1 cellular context compared by ENCODE assay signal in the genomic region with DNA sequence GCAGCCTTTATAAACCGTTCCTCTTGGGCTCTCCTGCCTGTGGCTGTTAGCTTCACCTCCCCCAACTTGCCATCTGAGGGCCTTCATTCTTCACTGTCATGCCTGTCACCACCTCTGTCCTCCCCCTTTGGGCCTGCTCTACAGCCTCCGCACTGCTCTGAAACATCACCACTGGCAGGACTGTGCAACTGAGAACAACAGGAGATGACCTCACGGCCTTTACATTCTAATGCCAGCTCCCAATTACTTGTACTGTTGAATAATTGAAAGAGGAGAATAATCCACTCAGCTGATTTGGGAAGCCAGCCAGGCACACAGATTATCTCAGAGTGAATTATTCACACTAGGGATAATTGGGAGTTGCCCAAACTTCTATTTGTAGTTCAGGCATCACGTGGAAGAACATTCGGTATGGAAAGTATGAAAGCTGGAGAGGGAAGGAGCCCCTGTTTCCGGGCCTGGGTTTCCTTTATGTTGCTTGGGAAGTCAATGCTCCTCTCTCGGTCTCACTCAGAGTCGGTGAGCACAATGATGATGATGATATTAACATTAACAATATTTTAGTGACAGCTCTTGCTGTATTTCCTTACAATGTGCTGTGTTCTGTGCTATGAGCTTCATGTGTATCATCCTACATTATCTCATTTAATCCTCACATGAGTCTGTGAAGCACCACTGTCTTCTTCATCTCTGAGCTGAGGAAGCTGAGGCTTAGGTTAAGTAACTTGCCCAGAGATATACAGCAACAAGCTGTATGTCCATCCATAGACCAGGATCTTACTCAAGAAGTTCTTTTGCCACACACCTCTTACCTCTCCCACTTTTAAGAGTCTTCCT.
TF ChIP-seq lines count a peak whose summit lies in the region.

No MANE protein-coding gene starts in this region.

TF ChIP-seq in K562, 482 proteins besides CTCF, POLR2A, EP300 and RAD21 (continued from another document and continues in another):
- TF ChIP-seq, protein P1, sequence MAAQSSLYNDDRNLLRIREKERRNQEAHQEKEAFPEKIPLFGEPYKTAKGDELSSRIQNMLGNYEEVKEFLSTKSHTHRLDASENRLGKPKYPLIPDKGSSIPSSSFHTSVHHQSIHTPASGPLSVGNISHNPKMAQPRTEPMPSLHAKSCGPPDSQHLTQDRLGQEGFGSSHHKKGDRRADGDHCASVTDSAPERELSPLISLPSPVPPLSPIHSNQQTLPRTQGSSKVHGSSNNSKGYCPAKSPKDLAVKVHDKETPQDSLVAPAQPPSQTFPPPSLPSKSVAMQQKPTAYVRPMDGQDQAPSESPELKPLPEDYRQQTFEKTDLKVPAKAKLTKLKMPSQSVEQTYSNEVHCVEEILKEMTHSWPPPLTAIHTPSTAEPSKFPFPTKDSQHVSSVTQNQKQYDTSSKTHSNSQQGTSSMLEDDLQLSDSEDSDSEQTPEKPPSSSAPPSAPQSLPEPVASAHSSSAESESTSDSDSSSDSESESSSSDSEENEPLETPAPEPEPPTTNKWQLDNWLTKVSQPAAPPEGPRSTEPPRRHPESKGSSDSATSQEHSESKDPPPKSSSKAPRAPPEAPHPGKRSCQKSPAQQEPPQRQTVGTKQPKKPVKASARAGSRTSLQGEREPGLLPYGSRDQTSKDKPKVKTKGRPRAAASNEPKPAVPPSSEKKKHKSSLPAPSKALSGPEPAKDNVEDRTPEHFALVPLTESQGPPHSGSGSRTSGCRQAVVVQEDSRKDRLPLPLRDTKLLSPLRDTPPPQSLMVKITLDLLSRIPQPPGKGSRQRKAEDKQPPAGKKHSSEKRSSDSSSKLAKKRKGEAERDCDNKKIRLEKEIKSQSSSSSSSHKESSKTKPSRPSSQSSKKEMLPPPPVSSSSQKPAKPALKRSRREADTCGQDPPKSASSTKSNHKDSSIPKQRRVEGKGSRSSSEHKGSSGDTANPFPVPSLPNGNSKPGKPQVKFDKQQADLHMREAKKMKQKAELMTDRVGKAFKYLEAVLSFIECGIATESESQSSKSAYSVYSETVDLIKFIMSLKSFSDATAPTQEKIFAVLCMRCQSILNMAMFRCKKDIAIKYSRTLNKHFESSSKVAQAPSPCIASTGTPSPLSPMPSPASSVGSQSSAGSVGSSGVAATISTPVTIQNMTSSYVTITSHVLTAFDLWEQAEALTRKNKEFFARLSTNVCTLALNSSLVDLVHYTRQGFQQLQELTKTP (IDR thresholded peaks at IDR 0.05; ENCODE audit: low read depth in 1 of 2, partially characterized antibody in 2 of 2), result no peak
- TF ChIP-seq CBX5 (IDR thresholded peaks at IDR 0.05; ENCODE audit: borderline replicate concordance, low read depth) (0 out of 2 replicates have a peak, but pooled peaks have one; percentile 49), MAZ (CRISPR knock-in tag; conservative IDR thresholded peaks at IDR 0.05 in 1 of 2, IDR thresholded peaks at IDR 0.05 in 1 of 2) (peak in 1 of 2 experiments; percentile 61; a peak in 3 of 4 replicates), ZNF41 (CRISPR knock-in tag; conservative IDR thresholded peaks at IDR 0.05) (no peak), GABPB2 (CRISPR knock-in tag; conservative IDR thresholded peaks at IDR 0.05) (no peak), SMARCE1 (IDR thresholded peaks at IDR 0.05) (no peak), TAF15 (IDR thresholded peaks at IDR 0.05; ENCODE audit: low read depth, low read length) (no peak), POLR2AphosphoS5 (IDR thresholded peaks at IDR 0.05; ENCODE audit: control insufficient read depth, insufficient read depth, low read depth, low read length) (no peak), ZBTB8A (IDR thresholded peaks at IDR 0.05; ENCODE audit: partially characterized antibody) (no peak), ZNF79 (CRISPR knock-in tag; IDR thresholded peaks at IDR 0.05; ENCODE audit: low read depth) (no peak), ZNF445 (CRISPR knock-in tag; IDR thresholded peaks at IDR 0.05; ENCODE audit: low read depth) (no peak), CEBPG (CRISPR knock-in tag; IDR thresholded peaks at IDR 0.05) (no peak), CEBPG (tag; conservative IDR thresholded peaks at IDR 0.05 in 1 of 2, IDR thresholded peaks at IDR 0.05 in 1 of 2) (no peak), SRSF1 (IDR thresholded peaks at IDR 0.05; ENCODE audit: low read depth, low read length) (no peak)
- TF ChIP-seq, protein P2, sequence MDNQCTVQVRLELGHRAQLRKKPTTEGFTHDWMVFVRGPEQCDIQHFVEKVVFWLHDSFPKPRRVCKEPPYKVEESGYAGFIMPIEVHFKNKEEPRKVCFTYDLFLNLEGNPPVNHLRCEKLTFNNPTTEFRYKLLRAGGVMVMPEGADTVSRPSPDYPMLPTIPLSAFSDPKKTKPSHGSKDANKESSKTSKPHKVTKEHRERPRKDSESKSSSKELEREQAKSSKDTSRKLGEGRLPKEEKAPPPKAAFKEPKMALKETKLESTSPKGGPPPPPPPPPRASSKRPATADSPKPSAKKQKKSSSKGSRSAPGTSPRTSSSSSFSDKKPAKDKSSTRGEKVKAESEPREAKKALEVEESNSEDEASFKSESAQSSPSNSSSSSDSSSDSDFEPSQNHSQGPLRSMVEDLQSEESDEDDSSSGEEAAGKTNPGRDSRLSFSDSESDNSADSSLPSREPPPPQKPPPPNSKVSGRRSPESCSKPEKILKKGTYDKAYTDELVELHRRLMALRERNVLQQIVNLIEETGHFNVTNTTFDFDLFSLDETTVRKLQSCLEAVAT (IDR thresholded peaks at IDR 0.05), result no peak
- TF ChIP-seq, protein P3, sequence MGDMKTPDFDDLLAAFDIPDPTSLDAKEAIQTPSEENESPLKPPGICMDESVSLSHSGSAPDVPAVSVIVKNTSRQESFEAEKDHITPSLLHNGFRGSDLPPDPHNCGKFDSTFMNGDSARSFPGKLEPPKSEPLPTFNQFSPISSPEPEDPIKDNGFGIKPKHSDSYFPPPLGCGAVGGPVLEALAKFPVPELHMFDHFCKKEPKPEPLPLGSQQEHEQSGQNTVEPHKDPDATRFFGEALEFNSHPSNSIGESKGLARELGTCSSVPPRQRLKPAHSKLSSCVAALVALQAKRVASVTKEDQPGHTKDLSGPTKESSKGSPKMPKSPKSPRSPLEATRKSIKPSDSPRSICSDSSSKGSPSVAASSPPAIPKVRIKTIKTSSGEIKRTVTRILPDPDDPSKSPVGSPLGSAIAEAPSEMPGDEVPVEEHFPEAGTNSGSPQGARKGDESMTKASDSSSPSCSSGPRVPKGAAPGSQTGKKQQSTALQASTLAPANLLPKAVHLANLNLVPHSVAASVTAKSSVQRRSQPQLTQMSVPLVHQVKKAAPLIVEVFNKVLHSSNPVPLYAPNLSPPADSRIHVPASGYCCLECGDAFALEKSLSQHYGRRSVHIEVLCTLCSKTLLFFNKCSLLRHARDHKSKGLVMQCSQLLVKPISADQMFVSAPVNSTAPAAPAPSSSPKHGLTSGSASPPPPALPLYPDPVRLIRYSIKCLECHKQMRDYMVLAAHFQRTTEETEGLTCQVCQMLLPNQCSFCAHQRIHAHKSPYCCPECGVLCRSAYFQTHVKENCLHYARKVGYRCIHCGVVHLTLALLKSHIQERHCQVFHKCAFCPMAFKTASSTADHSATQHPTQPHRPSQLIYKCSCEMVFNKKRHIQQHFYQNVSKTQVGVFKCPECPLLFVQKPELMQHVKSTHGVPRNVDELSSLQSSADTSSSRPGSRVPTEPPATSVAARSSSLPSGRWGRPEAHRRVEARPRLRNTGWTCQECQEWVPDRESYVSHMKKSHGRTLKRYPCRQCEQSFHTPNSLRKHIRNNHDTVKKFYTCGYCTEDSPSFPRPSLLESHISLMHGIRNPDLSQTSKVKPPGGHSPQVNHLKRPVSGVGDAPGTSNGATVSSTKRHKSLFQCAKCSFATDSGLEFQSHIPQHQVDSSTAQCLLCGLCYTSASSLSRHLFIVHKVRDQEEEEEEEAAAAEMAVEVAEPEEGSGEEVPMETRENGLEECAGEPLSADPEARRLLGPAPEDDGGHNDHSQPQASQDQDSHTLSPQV (IDR thresholded peaks at IDR 0.05), result peak; percentile 29; the same call in 1 of the 2 replicates
- TF ChIP-seq, protein P4, sequence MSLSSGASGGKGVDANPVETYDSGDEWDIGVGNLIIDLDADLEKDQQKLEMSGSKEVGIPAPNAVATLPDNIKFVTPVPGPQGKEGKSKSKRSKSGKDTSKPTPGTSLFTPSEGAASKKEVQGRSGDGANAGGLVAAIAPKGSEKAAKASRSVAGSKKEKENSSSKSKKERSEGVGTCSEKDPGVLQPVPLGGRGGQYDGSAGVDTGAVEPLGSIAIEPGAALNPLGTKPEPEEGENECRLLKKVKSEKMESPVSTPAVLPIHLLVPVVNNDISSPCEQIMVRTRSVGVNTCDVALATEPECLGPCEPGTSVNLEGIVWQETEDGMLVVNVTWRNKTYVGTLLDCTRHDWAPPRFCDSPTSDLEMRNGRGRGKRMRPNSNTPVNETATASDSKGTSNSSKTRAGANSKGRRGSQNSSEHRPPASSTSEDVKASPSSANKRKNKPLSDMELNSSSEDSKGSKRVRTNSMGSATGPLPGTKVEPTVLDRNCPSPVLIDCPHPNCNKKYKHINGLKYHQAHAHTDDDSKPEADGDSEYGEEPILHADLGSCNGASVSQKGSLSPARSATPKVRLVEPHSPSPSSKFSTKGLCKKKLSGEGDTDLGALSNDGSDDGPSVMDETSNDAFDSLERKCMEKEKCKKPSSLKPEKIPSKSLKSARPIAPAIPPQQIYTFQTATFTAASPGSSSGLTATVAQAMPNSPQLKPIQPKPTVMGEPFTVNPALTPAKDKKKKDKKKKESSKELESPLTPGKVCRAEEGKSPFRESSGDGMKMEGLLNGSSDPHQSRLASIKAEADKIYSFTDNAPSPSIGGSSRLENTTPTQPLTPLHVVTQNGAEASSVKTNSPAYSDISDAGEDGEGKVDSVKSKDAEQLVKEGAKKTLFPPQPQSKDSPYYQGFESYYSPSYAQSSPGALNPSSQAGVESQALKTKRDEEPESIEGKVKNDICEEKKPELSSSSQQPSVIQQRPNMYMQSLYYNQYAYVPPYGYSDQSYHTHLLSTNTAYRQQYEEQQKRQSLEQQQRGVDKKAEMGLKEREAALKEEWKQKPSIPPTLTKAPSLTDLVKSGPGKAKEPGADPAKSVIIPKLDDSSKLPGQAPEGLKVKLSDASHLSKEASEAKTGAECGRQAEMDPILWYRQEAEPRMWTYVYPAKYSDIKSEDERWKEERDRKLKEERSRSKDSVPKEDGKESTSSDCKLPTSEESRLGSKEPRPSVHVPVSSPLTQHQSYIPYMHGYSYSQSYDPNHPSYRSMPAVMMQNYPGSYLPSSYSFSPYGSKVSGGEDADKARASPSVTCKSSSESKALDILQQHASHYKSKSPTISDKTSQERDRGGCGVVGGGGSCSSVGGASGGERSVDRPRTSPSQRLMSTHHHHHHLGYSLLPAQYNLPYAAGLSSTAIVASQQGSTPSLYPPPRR (CRISPR knock-in tag; IDR thresholded peaks at IDR 0.05; ENCODE audit: borderline replicate concordance), result no peak
- TF ChIP-seq, protein P5, sequence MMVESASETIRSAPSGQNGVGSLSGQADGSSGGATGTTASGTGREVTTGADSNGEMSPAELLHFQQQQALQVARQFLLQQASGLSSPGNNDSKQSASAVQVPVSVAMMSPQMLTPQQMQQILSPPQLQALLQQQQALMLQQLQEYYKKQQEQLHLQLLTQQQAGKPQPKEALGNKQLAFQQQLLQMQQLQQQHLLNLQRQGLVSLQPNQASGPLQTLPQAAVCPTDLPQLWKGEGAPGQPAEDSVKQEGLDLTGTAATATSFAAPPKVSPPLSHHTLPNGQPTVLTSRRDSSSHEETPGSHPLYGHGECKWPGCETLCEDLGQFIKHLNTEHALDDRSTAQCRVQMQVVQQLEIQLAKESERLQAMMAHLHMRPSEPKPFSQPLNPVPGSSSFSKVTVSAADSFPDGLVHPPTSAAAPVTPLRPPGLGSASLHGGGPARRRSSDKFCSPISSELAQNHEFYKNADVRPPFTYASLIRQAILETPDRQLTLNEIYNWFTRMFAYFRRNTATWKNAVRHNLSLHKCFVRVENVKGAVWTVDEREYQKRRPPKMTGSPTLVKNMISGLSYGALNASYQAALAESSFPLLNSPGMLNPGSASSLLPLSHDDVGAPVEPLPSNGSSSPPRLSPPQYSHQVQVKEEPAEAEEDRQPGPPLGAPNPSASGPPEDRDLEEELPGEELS (CRISPR knock-in tag; IDR thresholded peaks at IDR 0.05; ENCODE audit: borderline replicate concordance), result no peak
- TF ChIP-seq, protein P6, sequence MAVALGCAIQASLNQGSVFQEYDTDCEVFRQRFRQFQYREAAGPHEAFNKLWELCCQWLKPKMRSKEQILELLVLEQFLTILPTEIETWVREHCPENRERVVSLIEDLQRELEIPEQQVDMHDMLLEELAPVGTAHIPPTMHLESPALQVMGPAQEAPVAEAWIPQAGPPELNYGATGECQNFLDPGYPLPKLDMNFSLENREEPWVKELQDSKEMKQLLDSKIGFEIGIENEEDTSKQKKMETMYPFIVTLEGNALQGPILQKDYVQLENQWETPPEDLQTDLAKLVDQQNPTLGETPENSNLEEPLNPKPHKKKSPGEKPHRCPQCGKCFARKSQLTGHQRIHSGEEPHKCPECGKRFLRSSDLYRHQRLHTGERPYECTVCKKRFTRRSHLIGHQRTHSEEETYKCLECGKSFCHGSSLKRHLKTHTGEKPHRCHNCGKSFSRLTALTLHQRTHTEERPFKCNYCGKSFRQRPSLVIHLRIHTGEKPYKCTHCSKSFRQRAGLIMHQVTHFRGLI (CRISPR knock-in tag; IDR thresholded peaks at IDR 0.05), result no peak
- TF ChIP-seq, protein P7, sequence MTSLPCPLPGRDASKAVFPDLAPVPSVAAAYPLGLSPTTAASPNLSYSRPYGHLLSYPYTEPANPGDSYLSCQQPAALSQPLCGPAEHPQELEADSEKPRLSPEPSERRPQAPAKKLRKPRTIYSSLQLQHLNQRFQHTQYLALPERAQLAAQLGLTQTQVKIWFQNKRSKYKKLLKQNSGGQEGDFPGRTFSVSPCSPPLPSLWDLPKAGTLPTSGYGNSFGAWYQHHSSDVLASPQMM (CRISPR knock-in tag; IDR thresholded peaks at IDR 0.05), result no peak
- TF ChIP-seq, protein P8, sequence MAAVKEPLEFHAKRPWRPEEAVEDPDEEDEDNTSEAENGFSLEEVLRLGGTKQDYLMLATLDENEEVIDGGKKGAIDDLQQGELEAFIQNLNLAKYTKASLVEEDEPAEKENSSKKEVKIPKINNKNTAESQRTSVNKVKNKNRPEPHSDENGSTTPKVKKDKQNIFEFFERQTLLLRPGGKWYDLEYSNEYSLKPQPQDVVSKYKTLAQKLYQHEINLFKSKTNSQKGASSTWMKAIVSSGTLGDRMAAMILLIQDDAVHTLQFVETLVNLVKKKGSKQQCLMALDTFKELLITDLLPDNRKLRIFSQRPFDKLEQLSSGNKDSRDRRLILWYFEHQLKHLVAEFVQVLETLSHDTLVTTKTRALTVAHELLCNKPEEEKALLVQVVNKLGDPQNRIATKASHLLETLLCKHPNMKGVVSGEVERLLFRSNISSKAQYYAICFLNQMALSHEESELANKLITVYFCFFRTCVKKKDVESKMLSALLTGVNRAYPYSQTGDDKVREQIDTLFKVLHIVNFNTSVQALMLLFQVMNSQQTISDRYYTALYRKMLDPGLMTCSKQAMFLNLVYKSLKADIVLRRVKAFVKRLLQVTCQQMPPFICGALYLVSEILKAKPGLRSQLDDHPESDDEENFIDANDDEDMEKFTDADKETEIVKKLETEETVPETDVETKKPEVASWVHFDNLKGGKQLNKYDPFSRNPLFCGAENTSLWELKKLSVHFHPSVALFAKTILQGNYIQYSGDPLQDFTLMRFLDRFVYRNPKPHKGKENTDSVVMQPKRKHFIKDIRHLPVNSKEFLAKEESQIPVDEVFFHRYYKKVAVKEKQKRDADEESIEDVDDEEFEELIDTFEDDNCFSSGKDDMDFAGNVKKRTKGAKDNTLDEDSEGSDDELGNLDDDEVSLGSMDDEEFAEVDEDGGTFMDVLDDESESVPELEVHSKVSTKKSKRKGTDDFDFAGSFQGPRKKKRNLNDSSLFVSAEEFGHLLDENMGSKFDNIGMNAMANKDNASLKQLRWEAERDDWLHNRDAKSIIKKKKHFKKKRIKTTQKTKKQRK (IDR thresholded peaks at IDR 0.05; ENCODE audit: borderline replicate concordance, low read depth, low read length), result no peak
